ENCODE assay signal across 7 cellular contexts in the genomic region with DNA sequence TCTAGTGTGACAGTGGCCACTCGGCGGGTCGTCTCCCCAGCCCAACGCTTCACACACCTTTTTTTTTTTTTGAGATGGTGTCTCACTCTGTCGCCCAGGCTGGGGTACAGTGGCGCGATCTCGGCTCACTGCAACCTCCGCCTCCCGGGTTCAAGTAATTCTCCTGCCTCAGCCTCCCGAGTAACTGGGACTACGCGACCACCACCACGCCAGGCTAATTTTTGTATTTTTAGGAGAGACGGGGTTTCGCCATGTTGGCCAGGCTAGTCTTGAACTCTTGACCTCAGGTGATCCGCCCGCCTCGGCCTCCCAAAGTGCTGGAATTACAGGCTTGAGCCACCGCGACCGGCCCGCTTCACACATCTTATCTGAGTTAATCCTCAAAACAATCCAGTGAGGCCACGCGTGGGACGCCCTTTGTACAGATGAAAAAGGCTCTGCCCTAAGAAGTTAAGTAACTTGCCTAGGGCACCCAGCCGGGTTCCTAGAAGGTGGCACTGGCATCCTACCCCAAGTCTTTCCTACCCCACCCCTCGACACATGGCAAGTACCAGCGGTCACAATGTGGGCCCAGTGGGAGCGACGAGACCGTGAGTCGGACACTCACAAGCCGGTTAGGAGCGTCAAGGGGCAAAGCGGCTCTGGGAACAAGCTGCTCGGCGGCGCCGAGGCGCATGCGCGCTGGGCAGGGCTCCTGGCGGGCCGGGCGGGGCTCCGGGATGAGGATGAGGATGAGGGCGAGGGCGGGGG. TPM values are rescaled to one million over a fixed set of nuclear protein-coding genes. Genes with fewer than 3 reads are reported as not detected.
DNase-seq lines count a peak whose midpoint lies in the region; FAIRE-seq and TF ChIP-seq lines count a peak whose summit lies in the region.
"Not testable (repeated sequence)": the region's sequence is repeated elsewhere in the genome, so short reads cannot be mapped to it uniquely, and the experiment has no call there.

No MANE protein-coding gene starts in this region.

- no CpG with 5 or more reads among the region's 49 CpGs for WGBS in mesendoderm (ENCODE audit: extremely low coverage, insufficient coverage, low lambda C conversion rate)

- H3K9me3 ChIP-seq in skeletal muscle tissue (ENCODE audit: control insufficient read depth in 3 of 3, low read length in 3 of 3) = not testable (repeated sequence)

- not testable (repeated sequence) for H3K9me3 Mint-ChIP-seq in glutamatergic neuron (ENCODE audit: unreplicated experiment)

- H4K5ac ChIP-seq in mesendoderm (ENCODE audit: low read length) = not testable (repeated sequence)

- H3K4me3 ChIP-seq in bronchial epithelial cell (ENCODE audit: low read depth, low read length) = peak overlapping the region; percentile 24
- not testable (repeated sequence) for H3K4me3 ChIP-seq in mesendoderm (ENCODE audit: low read length)
- peak overlapping the region; percentile 66 to 71 (median 67) for H3K4me3 ChIP-seq in skeletal muscle tissue (ENCODE audit: low read length in 3 of 3)

- not testable (repeated sequence) for H3K27me3 ChIP-seq in bronchial epithelial cell (ENCODE audit: control insufficient read depth, insufficient read depth, low read length); mesendoderm (ENCODE audit: insufficient read depth, low read length, poor library complexity); skeletal muscle tissue (ENCODE audit: control insufficient read depth in 3 of 3, insufficient read depth in 3 of 3, low read length in 3 of 3)

- H3K4me3 Mint-ChIP-seq in glutamatergic neuron (ENCODE audit: unreplicated experiment) = peak overlapping the region; percentile 71

- not testable (repeated sequence) for H3K27ac ChIP-seq in mesendoderm (ENCODE audit: low read depth, low read length); skeletal muscle tissue (ENCODE audit: low read depth, low read length)

- peak overlapping the region; percentile 76 for H3K56ac ChIP-seq in mesendoderm (ENCODE audit: low read length)

- not testable (repeated sequence) for H4K8ac ChIP-seq in mesendoderm (ENCODE audit: low read depth, low read length)

- H2BK5ac ChIP-seq in mesendoderm (ENCODE audit: low read length) = not testable (repeated sequence)

- H3K36me3 Mint-ChIP-seq in glutamatergic neuron (ENCODE audit: unreplicated experiment) = not testable (repeated sequence)

- H2AK5ac ChIP-seq in mesendoderm (ENCODE audit: low read length) = not testable (repeated sequence)

- H3K9ac ChIP-seq in mesendoderm (ENCODE audit: low read length) (peak overlapping the region; percentile 35), skeletal muscle tissue (ENCODE audit: low read depth in 1 of 3, low read length in 3 of 3) (peak overlapping the region in 1 of 3 donors; percentile 72)

- H3K36me3 ChIP-seq in bronchial epithelial cell (ENCODE audit: control insufficient read depth, insufficient read depth, low read length); mesendoderm (ENCODE audit: control insufficient read depth, insufficient read depth, low read length): not testable (repeated sequence)
- H3K36me3 ChIP-seq in skeletal muscle tissue (ENCODE audit: control insufficient read depth in 3 of 3, insufficient read depth in 3 of 3, low read length in 3 of 3) = peaks cover 5 to 12% (median 11%) of the 10 kb centered on the region in 3 donors

- not testable (repeated sequence) for H2BK15ac ChIP-seq in mesendoderm (replicated peaks; ENCODE audit: low read depth)

- H3K4me1 ChIP-seq in mesendoderm (ENCODE audit: control insufficient read depth, low read depth, low read length) = not testable (repeated sequence)
- peaks cover 23 to 26% (median 25%) of the 10 kb centered on the region in 3 donors for H3K4me1 ChIP-seq in skeletal muscle tissue (ENCODE audit: control insufficient read depth in 3 of 3, insufficient read depth in 3 of 3, low read length in 3 of 3)

- not testable (repeated sequence) for H3K27ac Mint-ChIP-seq in glutamatergic neuron (ENCODE audit: unreplicated experiment)

- peak overlapping the region; percentile 14 for H3K4me2 ChIP-seq in mesendoderm (ENCODE audit: low read length)

- not testable (repeated sequence) for H3K4ac ChIP-seq in mesendoderm (ENCODE audit: low read depth, low read length)

- H3K27me3 Mint-ChIP-seq in glutamatergic neuron (ENCODE audit: unreplicated experiment) = peaks cover 19% of the 10 kb centered on the region

- TF ChIP-seq POLR2A in GM12891 (IDR thresholded peaks at IDR 0.05; ENCODE audit: low read depth, low read length) = not testable (repeated sequence)

- peak; percentile 59 for FAIRE-seq in GM12891 (lab: Jason Lieb, UNC)
- not testable (repeated sequence) for FAIRE-seq in bronchial epithelial cell (lab: Jason Lieb, UNC)

- not testable (repeated sequence) for DNase-seq in GM12891 (ENCODE audit: insufficient read length, low spot score)
- DNase-seq in NCI-H524 treated with DMSO at 0.1 percent for 48 hours (lab: John Stamatoyannopoulos, UW) (peak; percentile 9), bronchial epithelial cell (ENCODE audit: low read depth) (peak; percentile 40), glutamatergic neuron (peak; percentile 64), mesendoderm (peak; percentile 60)
- peak; percentile 75 to 78 for DNase-seq in activated CD4-positive, alpha-beta T cell treated with anti-CD3 and anti-CD28 coated beads, Interleukin-2, amount 50 U/mL, for 48 hours

- H3K79me1 ChIP-seq in mesendoderm (ENCODE audit: low read length) = not testable (repeated sequence)

- H3K79me2 ChIP-seq in mesendoderm (ENCODE audit: control insufficient read depth, insufficient read depth, low read length) = not testable (repeated sequence)

- H3K23ac ChIP-seq in mesendoderm (ENCODE audit: low read length) = not testable (repeated sequence)

- H3K18ac ChIP-seq in mesendoderm (ENCODE audit: low read length) = not testable (repeated sequence)

- H2BK120ac ChIP-seq in mesendoderm (ENCODE audit: low read depth, low read length) = not testable (repeated sequence)

- not testable (repeated sequence) for TF ChIP-seq CTCF in bronchial epithelial cell (IDR thresholded peaks at IDR 0.05; ENCODE audit: insufficient read depth, low read length, severe bottlenecking)
- peak; percentile 5 for TF ChIP-seq CTCF in glutamatergic neuron (IDR thresholded peaks at IDR 0.05; ENCODE audit: partially characterized antibody, unreplicated experiment)

- H3K4me1 Mint-ChIP-seq in glutamatergic neuron (ENCODE audit: low read depth, unreplicated experiment) = not testable (repeated sequence)

RNA-seq across cellular contexts. Expression of a gene that starts 5.2 kb away (rescaled TPM):
- 101 TPM for polyA plus RNA-seq in GM12891 (2012; ENCODE audit: low read depth, missing spikeins)
- 55.0 and 77.4 TPM in 2 replicates for total RNA-seq in bronchial epithelial cell
- total RNA-seq in glutamatergic neuron (ENCODE audit: unreplicated experiment) = 52.2 TPM
- 30.4 TPM for polyA plus RNA-seq in mesendoderm (2013, experiment 1 of 2)
- 30.6 TPM for polyA plus RNA-seq in mesendoderm (2013, experiment 2 of 2)
- total RNA-seq in skeletal muscle tissue = 27.7 TPM

RNA-seq across cellular contexts. Expression of a gene that starts 28.0 kb away (rescaled TPM):
- polyA plus RNA-seq in GM12891 (2012; ENCODE audit: low read depth, missing spikeins) = 18.9 TPM
- 22.4 and 42.8 TPM in 2 replicates for total RNA-seq in bronchial epithelial cell
- total RNA-seq in glutamatergic neuron (ENCODE audit: unreplicated experiment) = 109 TPM
- 11.0 TPM for polyA plus RNA-seq in mesendoderm (2013, experiment 1 of 2)
- 12.5 TPM for polyA plus RNA-seq in mesendoderm (2013, experiment 2 of 2)
- total RNA-seq in skeletal muscle tissue = 12.5 TPM

RNA-seq across cellular contexts. Expression of a gene that starts 42.3 kb away (rescaled TPM):
- 1.3 TPM for polyA plus RNA-seq in GM12891 (2012; ENCODE audit: low read depth, missing spikeins)
- total RNA-seq in bronchial epithelial cell (32.0 and 35.0 TPM in 2 replicates), glutamatergic neuron (ENCODE audit: unreplicated experiment) (8.3 TPM), skeletal muscle tissue (6.8 TPM)
- 27.4 TPM for polyA plus RNA-seq in mesendoderm (2013, experiment 1 of 2)
- 28.5 TPM for polyA plus RNA-seq in mesendoderm (2013, experiment 2 of 2)
